Comparison of ENCODE assay signal across 16 cellular contexts in the genomic region with DNA sequence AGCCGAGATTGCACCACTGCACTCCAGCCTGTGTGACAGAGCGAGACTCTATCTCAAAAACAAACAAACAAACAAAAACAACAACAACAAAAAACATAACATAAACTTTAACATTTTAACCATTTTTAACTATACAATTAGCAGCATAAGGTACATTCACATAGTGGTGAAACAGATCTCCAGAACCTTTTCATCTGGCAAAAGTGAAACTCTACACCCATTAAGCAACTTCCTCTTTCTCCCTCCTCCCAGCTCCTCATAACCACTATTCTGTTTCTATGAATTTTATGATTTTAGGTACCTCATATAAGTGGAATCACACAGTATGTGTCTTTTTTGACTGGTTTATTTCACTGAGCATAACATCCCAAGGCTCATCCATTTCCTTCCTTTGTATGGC.
DNase-seq lines count a peak whose midpoint lies in the region; ATAC-seq and TF ChIP-seq lines count a peak whose summit lies in the region.
"Had no signal": no experiment of that assay in that cellular context is flagged by ENCODE, and none has a peak within 500 bp of the region (broad histone marks: within the 10 kb centered on the region; RNA-seq: fewer than 3 reads in every experiment).

No MANE protein-coding gene starts in this region.

- intact Hi-C loops in activated naive CD4-positive, alpha-beta T cell treated with anti-CD3 and anti-CD28 coated beads for 36 hours (cut with micrococcal nuclease), result no loop called here
- intact Hi-C loops in upper lobe of right lung (cut with DNase I), result no loop called here

- ATAC-seq in HG03159 (IDR thresholded peaks at IDR 0.05; ENCODE audit: unreplicated experiment), result peak; percentile 70
- peak; percentile 73 for ATAC-seq in upper lobe of right lung
- ATAC-seq: activated CD8-positive, alpha-beta T cell treated with anti-CD3 and anti-CD28 coated beads, Interleukin-2, amount 10 ng/mL, durations not matched to agents 7 days and 5 days; natural killer cell had no signal

- no peaks in the 10 kb centered on the region for H3K36me3 ChIP-seq in upper lobe of right lung
- H3K36me3 ChIP-seq: MG63, tibial artery had no signal

- no peak overlapping the region for H3K4me3 Mint-ChIP-seq in activated naive CD4-positive, alpha-beta T cell treated with anti-CD3 and anti-CD28 coated beads, Interleukin-2, amount 10 ng/mL, durations not matched to agents 7 days and 5 days
- H3K4me3 Mint-ChIP-seq in activated naive CD4-positive, alpha-beta T cell treated with anti-CD3 and anti-CD28 coated beads for 36 hours, result no peak overlapping the region
- H3K4me3 Mint-ChIP-seq: activated CD8-positive, alpha-beta T cell treated with anti-CD3 and anti-CD28 coated beads, Interleukin-2, amount 10 ng/mL, durations not matched to agents 7 days and 5 days; natural killer cell had no signal

- peaks cover 34% of the 10 kb centered on the region for H3K9me3 Mint-ChIP-seq in activated naive CD4-positive, alpha-beta T cell treated with anti-CD3 and anti-CD28 coated beads, Interleukin-2, amount 10 ng/mL, durations not matched to agents 7 days and 5 days
- H3K9me3 Mint-ChIP-seq in activated naive CD4-positive, alpha-beta T cell treated with anti-CD3 and anti-CD28 coated beads for 36 hours, result no peaks in the 10 kb centered on the region
- H3K9me3 Mint-ChIP-seq: natural killer cell had no signal

- H3K4me1 ChIP-seq in upper lobe of right lung, result no peaks in the 10 kb centered on the region

- peak overlapping the region; percentile 90 for H3K27ac Mint-ChIP-seq in activated naive CD4-positive, alpha-beta T cell treated with anti-CD3 and anti-CD28 coated beads, Interleukin-2, amount 10 ng/mL, durations not matched to agents 7 days and 5 days
- no peak overlapping the region for H3K27ac Mint-ChIP-seq in activated naive CD4-positive, alpha-beta T cell treated with anti-CD3 and anti-CD28 coated beads for 36 hours
- H3K27ac Mint-ChIP-seq: activated CD8-positive, alpha-beta T cell treated with anti-CD3 and anti-CD28 coated beads, Interleukin-2, amount 10 ng/mL, durations not matched to agents 7 days and 5 days; natural killer cell had no signal

- CTCF ChIA-PET in activated naive CD4-positive, alpha-beta T cell treated with anti-CD3 and anti-CD28 coated beads, Interleukin-2, amount 10 ng/mL, durations not matched to agents 7 days and 5 days (lab: Charles Lee), result no interaction called here
- CTCF ChIA-PET in activated naive CD4-positive, alpha-beta T cell treated with anti-CD3 and anti-CD28 coated beads for 36 hours (lab: Charles Lee), result no interaction called here

- H3K27ac ChIP-seq in upper lobe of right lung, result no peak overlapping the region

- H3K27me3 ChIP-seq in upper lobe of right lung, result no peaks in the 10 kb centered on the region
- H3K27me3 ChIP-seq: MG63, tibial artery had no signal

- no peaks in the 10 kb centered on the region for H3K9me3 ChIP-seq in upper lobe of right lung
- H3K9me3 ChIP-seq: MG63, tibial artery had no signal

- DNase-seq in activated naive CD4-positive, alpha-beta T cell treated with anti-CD3 and anti-CD28 coated beads, Interleukin-2, amount 10 ng/mL, durations not matched to agents 7 days and 5 days, result no peak
- no peak for DNase-seq in activated naive CD4-positive, alpha-beta T cell treated with anti-CD3 and anti-CD28 coated beads for 36 hours
- peak; percentile 73 for DNase-seq in SIG-M5 treated with dmso at 0.1 percent for 504 hours (lab: John Stamatoyannopoulos, UW; ENCODE audit: unreplicated experiment)
- DNase-seq in upper lobe of right lung, result no peak
- no peak for DNase-seq in activated naive CD4-positive, alpha-beta T cell treated with Interleukin-2 at 50 U/mL for 16 hours
- DNase-seq in AG20443 (ENCODE audit: low spot score), result no peak
- no peak for DNase-seq in HUDEP-2 (lab: John Stamatoyannopoulos, UW; ENCODE audit: unreplicated experiment in 76 of 76)
- DNase-seq: activated CD8-positive, alpha-beta T cell treated with anti-CD3 and anti-CD28 coated beads, Interleukin-2, amount 10 ng/mL, durations not matched to agents 7 days and 5 days; DMS153; kidney; MG63; natural killer cell; NCI-H526; SW 1271; tibial artery had no signal

- no peaks in the 10 kb centered on the region for H3K27me3 Mint-ChIP-seq in activated naive CD4-positive, alpha-beta T cell treated with anti-CD3 and anti-CD28 coated beads, Interleukin-2, amount 10 ng/mL, durations not matched to agents 7 days and 5 days
- no peaks in the 10 kb centered on the region for H3K27me3 Mint-ChIP-seq in activated naive CD4-positive, alpha-beta T cell treated with anti-CD3 and anti-CD28 coated beads for 36 hours (ENCODE audit: low read depth)

- peaks cover 75% of the 10 kb centered on the region for H3K4me1 Mint-ChIP-seq in activated naive CD4-positive, alpha-beta T cell treated with anti-CD3 and anti-CD28 coated beads, Interleukin-2, amount 10 ng/mL, durations not matched to agents 7 days and 5 days
- peaks cover 17% of the 10 kb centered on the region for H3K4me1 Mint-ChIP-seq in activated naive CD4-positive, alpha-beta T cell treated with anti-CD3 and anti-CD28 coated beads for 36 hours (ENCODE audit: low read depth)
- H3K4me1 Mint-ChIP-seq: natural killer cell had no signal

- peaks cover 46% of the 10 kb centered on the region for H3K36me3 Mint-ChIP-seq in activated naive CD4-positive, alpha-beta T cell treated with anti-CD3 and anti-CD28 coated beads, Interleukin-2, amount 10 ng/mL, durations not matched to agents 7 days and 5 days
- no peaks in the 10 kb centered on the region for H3K36me3 Mint-ChIP-seq in activated naive CD4-positive, alpha-beta T cell treated with anti-CD3 and anti-CD28 coated beads for 36 hours (ENCODE audit: low read depth)
- H3K36me3 Mint-ChIP-seq: natural killer cell had no signal

- H3K4me3 ChIP-seq in upper lobe of right lung, result no peak overlapping the region
- H3K4me3 ChIP-seq: MG63, tibial artery had no signal

- TF ChIP-seq CTCF in upper lobe of right lung (IDR thresholded peaks at IDR 0.05), result no peak
